Comparison of ENCODE assay signal across 11 cellular contexts in genomic region chr17:37605813-37606505, GRCh38. TPM values are rescaled to one million over a fixed set of nuclear protein-coding genes. Genes with fewer than 3 reads are reported as not detected.
A peak's percentile ranks its signal among the peaks of the same experiment; 100 is the strongest.
DNase-seq lines count a peak whose midpoint lies in the region; ATAC-seq and TF ChIP-seq lines count a peak whose summit lies in the region.
"Had no signal": no experiment of that assay in that cellular context is flagged by ENCODE, and none has a peak within 500 bp of the region (broad histone marks: within the 10 kb centered on the region; RNA-seq: fewer than 3 reads in every experiment).

No MANE protein-coding gene starts in this region.

- H3K4me1 ChIP-seq in aorta (ENCODE audit: control insufficient read depth in 1 of 2, insufficient read depth in 2 of 2, low read length in 2 of 2), result no peaks in the 10 kb centered on the region

- no peak overlapping the region for H3K27ac Mint-ChIP-seq in neural crest cell (ENCODE audit: unreplicated experiment)

- H3K4me1 Mint-ChIP-seq in neural crest cell, result peaks cover 41% of the 10 kb centered on the region

- no peaks in the 10 kb centered on the region for H3K27me3 Mint-ChIP-seq in neural crest cell (ENCODE audit: low read depth)

- H3K9me3 Mint-ChIP-seq in neural crest cell, result peaks cover 3% of the 10 kb centered on the region

- no peaks in the 10 kb centered on the region for H3K36me3 ChIP-seq in aorta (ENCODE audit: control insufficient read depth in 1 of 2, insufficient read depth in 2 of 2, low read length in 1 of 2)

- peak overlapping the region; percentile 99 for H3K4me3 Mint-ChIP-seq in neural crest cell

- no peaks in the 10 kb centered on the region for H3K27me3 ChIP-seq in aorta (ENCODE audit: control insufficient read depth in 1 of 2, insufficient read depth in 2 of 2, low read length in 1 of 2)

- intact Hi-C loops in aorta (cut with DNase I), result no loop called here

- no peak for TF ChIP-seq CTCF in neural crest cell (conservative IDR thresholded peaks at IDR 0.05)

- DNase-seq in EL, result peak; percentile 83
- DNase-seq in MV-4-11 (lab: John Stamatoyannopoulos, UW), result peak; percentile 65
- peak; percentile 68 for DNase-seq in activated effector memory CD4-positive, alpha-beta T cell treated with anti-CD3 and anti-CD28 coated beads, Interleukin-2, amount 50 U/mL, for 16 hours
- no peak for DNase-seq in neural crest cell (ENCODE audit: low read depth, low spot score)
- no peak for DNase-seq in DMS53 treated with DMSO at 0.1 percent for 48 hours (lab: John Stamatoyannopoulos, UW; ENCODE audit: unreplicated experiment)
- no peak for DNase-seq in NCI-H2029 (lab: John Stamatoyannopoulos, UW)
- DNase-seq in aorta, result no peak
- DNase-seq: cerebellar nuclear complex had no signal

- WGBS in aorta, 2 donors, result 86% methylated on average over 7 of the region's 7 CpGs

- no peaks in the 10 kb centered on the region for H3K9me3 ChIP-seq in aorta (ENCODE audit: control insufficient read depth, low read length)

- H3K36me3 Mint-ChIP-seq in neural crest cell (ENCODE audit: low read depth), result peaks cover 23% of the 10 kb centered on the region

- ATAC-seq in HG02840 (IDR thresholded peaks at IDR 0.05; ENCODE audit: low FRiP score, unreplicated experiment) (no peak), aorta (ENCODE audit: low FRiP score) (no peak)

- H3K27ac ChIP-seq in aorta (ENCODE audit: low read depth in 1 of 2, low read length in 2 of 2), result no peak overlapping the region
- H3K27ac ChIP-seq: KMS-11 had no signal

- no peak overlapping the region for H3K4me3 ChIP-seq in aorta (ENCODE audit: low read length in 2 of 2)
- H3K4me3 ChIP-seq: SK-N-MC had no signal

RNA-seq across cellular contexts. Expression of gene SYNRG, which starts 3.3 kb away (rescaled TPM):
- total RNA-seq in neural crest cell (43.0 and 50.6 TPM in 2 replicates), aorta (10 to 100 TPM; 29.8 to 43.5 TPM)
- 10 to 100 TPM in 1 of 2 donors, 1 to 10 TPM in 1; 5.0 to 10.4 TPM for polyA plus RNA-seq in aorta

RNA-seq across cellular contexts. Expression of gene DDX52, which starts 37.3 kb away (rescaled TPM):
- 56.4 and 58.0 TPM in 2 replicates for total RNA-seq in neural crest cell
- 10 to 100 TPM; 19.7 to 25.2 TPM for total RNA-seq in aorta
- polyA plus RNA-seq in aorta, result 1 to 10 TPM; 6.5 TPM

Comparison
In these comparisons a context has a peak if more than half of its experiments do, and no peak if none do; other contexts are left out.
1. DNase-seq: peak in EL (single experiment), MV-4-11 (single experiment) and activated effector memory CD4-positive, alpha-beta T cell treated with anti-CD3 and anti-CD28 coated beads, Interleukin-2, amount 50 U/mL, for 16 hours (single experiment); none in neural crest cell (single experiment), DMS53 treated with DMSO at 0.1 percent for 48 hours (single experiment), NCI-H2029 (single experiment) and aorta (0 of 2).